Comparison of ENCODE assay signal across 2 cellular contexts in the genomic region with DNA sequence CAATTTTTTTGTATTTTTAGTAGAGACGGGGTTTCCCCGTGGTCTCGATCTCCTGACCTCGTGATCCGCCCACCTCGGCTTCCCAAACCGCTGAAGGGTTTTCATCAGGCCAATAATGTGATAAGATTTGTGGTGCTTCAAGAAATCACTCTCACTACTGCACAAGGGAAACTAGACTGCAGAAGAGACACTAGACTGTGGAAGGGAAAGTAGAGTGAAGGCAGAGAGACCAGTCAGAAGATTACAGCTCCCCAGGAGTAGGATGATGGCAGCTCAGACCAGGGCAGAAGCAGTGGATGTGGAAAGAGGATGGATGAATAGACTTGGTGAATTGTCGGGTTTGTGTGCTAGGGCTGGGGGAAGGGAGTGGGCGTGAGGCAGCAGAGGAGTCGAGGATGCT.
TF ChIP-seq lines count a peak whose summit lies in the region.

No MANE protein-coding gene starts in this region.

TF ChIP-seq in HEK293, 187 proteins besides CTCF, POLR2A, EP300 and RAD21:
- TF ChIP-seq ZNF677 (tag by site-specific recombination; IDR thresholded peaks at IDR 0.05) (no peak), OSR2 (tag by site-specific recombination; IDR thresholded peaks at IDR 0.05) (no peak), PRDM1 (tag by site-specific recombination; IDR thresholded peaks at IDR 0.05) (peak; percentile 25; the same call in 1 of the 2 replicates)
- TF ChIP-seq, protein P1, sequence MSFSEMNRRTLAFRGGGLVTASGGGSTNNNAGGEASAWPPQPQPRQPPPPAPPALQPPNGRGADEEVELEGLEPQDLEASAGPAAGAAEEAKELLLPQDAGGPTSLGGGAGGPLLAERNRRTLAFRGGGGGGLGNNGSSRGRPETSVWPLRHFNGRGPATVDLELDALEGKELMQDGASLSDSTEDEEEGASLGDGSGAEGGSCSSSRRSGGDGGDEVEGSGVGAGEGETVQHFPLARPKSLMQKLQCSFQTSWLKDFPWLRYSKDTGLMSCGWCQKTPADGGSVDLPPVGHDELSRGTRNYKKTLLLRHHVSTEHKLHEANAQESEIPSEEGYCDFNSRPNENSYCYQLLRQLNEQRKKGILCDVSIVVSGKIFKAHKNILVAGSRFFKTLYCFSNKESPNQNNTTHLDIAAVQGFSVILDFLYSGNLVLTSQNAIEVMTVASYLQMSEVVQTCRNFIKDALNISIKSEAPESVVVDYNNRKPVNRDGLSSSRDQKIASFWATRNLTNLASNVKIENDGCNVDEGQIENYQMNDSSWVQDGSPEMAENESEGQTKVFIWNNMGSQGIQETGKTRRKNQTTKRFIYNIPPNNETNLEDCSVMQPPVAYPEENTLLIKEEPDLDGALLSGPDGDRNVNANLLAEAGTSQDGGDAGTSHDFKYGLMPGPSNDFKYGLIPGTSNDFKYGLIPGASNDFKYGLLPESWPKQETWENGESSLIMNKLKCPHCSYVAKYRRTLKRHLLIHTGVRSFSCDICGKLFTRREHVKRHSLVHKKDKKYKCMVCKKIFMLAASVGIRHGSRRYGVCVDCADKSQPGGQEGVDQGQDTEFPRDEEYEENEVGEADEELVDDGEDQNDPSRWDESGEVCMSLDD (tag by site-specific recombination; IDR thresholded peaks at IDR 0.05) = no peak

TF ChIP-seq in IMR-90, 13 proteins besides CTCF, POLR2A, EP300 and RAD21:
- TF ChIP-seq USF2 (IDR thresholded peaks at IDR 0.05; ENCODE audit: low read depth, low read length) = no peak
- TF ChIP-seq CEBPB (IDR thresholded peaks at IDR 0.05; ENCODE audit: low read depth, low read length) = no peak
- no peak for TF ChIP-seq NFE2L2 (IDR thresholded peaks at IDR 0.05; ENCODE audit: low read depth, low read length)
- no peak for TF ChIP-seq SMC3 (IDR thresholded peaks at IDR 0.05; ENCODE audit: low read depth, low read length)
- no peak for TF ChIP-seq RFX5 (IDR thresholded peaks at IDR 0.05; ENCODE audit: low read depth, low read length)
- TF ChIP-seq MAFK (IDR thresholded peaks at IDR 0.05; ENCODE audit: low read depth, low read length) = no peak
- no peak for TF ChIP-seq MXI1 (IDR thresholded peaks at IDR 0.05; ENCODE audit: borderline replicate concordance, low read depth, low read length)
- no peak for TF ChIP-seq CHD1 (IDR thresholded peaks at IDR 0.05; ENCODE audit: low read depth, low read length)
- no peak for TF ChIP-seq BHLHE40 (IDR thresholded peaks at IDR 0.05; ENCODE audit: low read depth, low read length)
- TF ChIP-seq ELK1 (IDR thresholded peaks at IDR 0.05; ENCODE audit: borderline replicate concordance, low read depth, low read length) = no peak
- no peak for TF ChIP-seq FOS (IDR thresholded peaks at IDR 0.05; ENCODE audit: low read depth, low read length)
- TF ChIP-seq MAZ (IDR thresholded peaks at IDR 0.05; ENCODE audit: borderline replicate concordance, low read depth, low read length) = no peak
- TF ChIP-seq RCOR1 (IDR thresholded peaks at IDR 0.05; ENCODE audit: insufficient replicate concordance, low read length) = no peak
